21 cellular contexts compared by ENCODE assay signal in the genomic region with DNA sequence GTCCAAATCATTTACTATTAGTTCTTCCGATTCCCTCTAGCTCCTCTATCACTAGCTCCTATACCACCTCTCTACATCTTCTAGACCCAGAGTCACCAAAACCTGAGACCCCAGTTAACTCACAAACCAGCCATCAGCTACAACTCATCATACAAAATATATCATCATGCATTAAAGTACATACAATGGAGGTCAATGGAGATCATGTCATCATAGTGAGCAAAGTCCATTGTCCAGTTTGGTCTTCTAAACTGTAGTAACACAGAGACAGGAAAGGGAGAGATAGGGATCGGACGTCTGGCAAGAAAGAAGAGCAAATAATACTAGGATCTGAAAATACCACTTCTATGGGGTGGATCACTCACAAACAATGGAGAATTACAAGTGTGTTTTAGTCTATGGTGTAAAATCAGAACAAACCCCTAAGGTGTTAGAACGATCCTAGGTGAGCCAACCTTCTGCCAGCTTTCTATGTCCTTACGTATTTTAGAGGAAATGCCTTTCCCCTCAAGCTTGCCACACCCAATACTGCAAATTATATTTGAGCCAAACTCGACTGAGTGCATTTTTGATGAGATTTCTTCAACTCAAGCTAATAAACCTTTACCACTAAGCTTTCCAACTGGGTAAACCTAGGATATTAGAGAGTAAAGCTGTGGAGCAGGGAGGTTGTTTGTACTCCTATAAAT. TPM values are rescaled to one million over a fixed set of nuclear protein-coding genes. Genes with fewer than 3 reads are reported as not detected.
DNase-seq lines count a peak whose midpoint lies in the region; ATAC-seq, FAIRE-seq and TF ChIP-seq lines count a peak whose summit lies in the region.
"Had no signal": no experiment of that assay in that cellular context is flagged by ENCODE, and none has a peak within 500 bp of the region (broad histone marks: within the 10 kb centered on the region; RNA-seq: fewer than 3 reads in every experiment).

No MANE protein-coding gene starts in this region.

- no peak overlapping the region for H3K9ac ChIP-seq in HepG2 (ENCODE audit: insufficient read depth, low read depth, low read length)

- TF ChIP-seq EP300 in HepG2 (IDR thresholded peaks at IDR 0.05; ENCODE audit: low read depth in 2 of 2, low read length in 2 of 2) (no peak), HepG2 (CRISPR knock-in tag; IDR thresholded peaks at IDR 0.05; ENCODE audit: borderline replicate concordance) (no peak)

- peak overlapping the region; percentile 85 for H3K27ac Mint-ChIP-seq in dendritic cell treated with granulocyte-macrophage colony-stimulating factor and Interleukin-4, amounts not matched to agents 40 ng/mL and 50 ng/mL, for 4 days
- H3K27ac Mint-ChIP-seq in naive thymus-derived CD4-positive, alpha-beta T cell = peak overlapping the region in 7 of 9 donors; percentile 3 to 76 (median 16)
- H3K27ac Mint-ChIP-seq: endodermal cell, mesothelial cell of epicardium, nephron progenitor cell had no signal

- H3K4me3 ChIP-seq in HepG2 (replicated peaks in 1 of 3; ENCODE audit: insufficient read depth in 1 of 3, low read depth in 2 of 3, low read length in 3 of 3) (no peak overlapping the region), right lobe of liver (no peak overlapping the region), vagina (no peak overlapping the region), HAP-1 (no peak overlapping the region)
- no peak overlapping the region for H3K4me3 ChIP-seq in naive thymus-derived CD4-positive, alpha-beta T cell (ENCODE audit: low read length)
- H3K4me3 ChIP-seq: thoracic aorta had no signal

- no peaks in the 10 kb centered on the region for H3K27me3 Mint-ChIP-seq in dendritic cell treated with granulocyte-macrophage colony-stimulating factor and Interleukin-4, amounts not matched to agents 40 ng/mL and 50 ng/mL, for 4 days
- H3K27me3 Mint-ChIP-seq in naive thymus-derived CD4-positive, alpha-beta T cell = no peaks in the 10 kb centered on the region

- no peaks in the 10 kb centered on the region; a peak in 1 of 5 replicates for H3K27me3 ChIP-seq in HepG2 (ENCODE audit: control insufficient read depth in 1 of 2, insufficient read depth in 2 of 2, low read length in 2 of 2)
- H3K27me3 ChIP-seq in right lobe of liver = no peaks in the 10 kb centered on the region
- no peaks in the 10 kb centered on the region for H3K27me3 ChIP-seq in naive thymus-derived CD4-positive, alpha-beta T cell (ENCODE audit: control insufficient read depth in 2 of 2, insufficient read depth in 2 of 2, low read length in 2 of 2)
- no peaks in the 10 kb centered on the region for H3K27me3 ChIP-seq in vagina
- H3K27me3 ChIP-seq in HAP-1 (ENCODE audit: low read depth) = no peaks in the 10 kb centered on the region

- H3K4me1 ChIP-seq in HepG2 (ENCODE audit: insufficient read depth, low read length) = peaks cover 48% of the 10 kb centered on the region
- peaks cover 0 to 33% (median 14%) of the 10 kb centered on the region in 4 donors for H3K4me1 ChIP-seq in right lobe of liver
- peaks cover 19 to 43% of the 10 kb centered on the region in 2 donors for H3K4me1 ChIP-seq in naive thymus-derived CD4-positive, alpha-beta T cell (ENCODE audit: control insufficient read depth in 2 of 2, insufficient read depth in 2 of 2, low read length in 2 of 2)
- peaks cover 72% of the 10 kb centered on the region for H3K4me1 ChIP-seq in vagina
- H3K4me1 ChIP-seq in HAP-1 = peaks cover 4% of the 10 kb centered on the region; the same call in 1 of the 2 replicates

- H3K4me3 Mint-ChIP-seq in dendritic cell treated with granulocyte-macrophage colony-stimulating factor and Interleukin-4, amounts not matched to agents 40 ng/mL and 50 ng/mL, for 4 days = peak overlapping the region; percentile 5
- peak overlapping the region in 4 of 10 donors; percentile 1 to 48 (median 14) for H3K4me3 Mint-ChIP-seq in naive thymus-derived CD4-positive, alpha-beta T cell
- H3K4me3 Mint-ChIP-seq: CD8-positive, alpha-beta T cell; endodermal cell; mesothelial cell of epicardium; nephron progenitor cell had no signal

- H3K4me1 Mint-ChIP-seq in dendritic cell treated with granulocyte-macrophage colony-stimulating factor and Interleukin-4, amounts not matched to agents 40 ng/mL and 50 ng/mL, for 4 days (ENCODE audit: low read depth) = peaks cover 64% of the 10 kb centered on the region
- H3K4me1 Mint-ChIP-seq in naive thymus-derived CD4-positive, alpha-beta T cell = peaks cover 33 to 71% (median 68%) of the 10 kb centered on the region in 7 donors

- H2AFZ ChIP-seq in HepG2 (ENCODE audit: low read length) = no peak overlapping the region

- H4K20me1 ChIP-seq in HepG2 (ENCODE audit: insufficient read depth, low read length) = peaks cover 7% of the 10 kb centered on the region

- FAIRE-seq in HepG2 (lab: Jason Lieb, UNC) = no peak
- FAIRE-seq: astrocyte, kidney, TTC549 had no signal

- TF ChIP-seq CTCF in HepG2 (CRISPR knock-in tag; IDR thresholded peaks at IDR 0.05) = no peak
- no peak for TF ChIP-seq CTCF in right lobe of liver (IDR thresholded peaks at IDR 0.05)
- TF ChIP-seq CTCF in vagina (IDR thresholded peaks at IDR 0.05) = no peak

- no peak for ATAC-seq in HepG2
- ATAC-seq in right lobe of liver = no peak
- ATAC-seq in naive thymus-derived CD4-positive, alpha-beta T cell = no peak
- ATAC-seq in GM18511 (IDR thresholded peaks at IDR 0.05; ENCODE audit: unreplicated experiment) = no peak
- ATAC-seq: CD8-positive, alpha-beta T cell had no signal

- BruUV-seq in HepG2 (replicated peaks; lab: Mats Ljungman, UMichigan) = no TSS peak

- H3K9me3 Mint-ChIP-seq in dendritic cell treated with granulocyte-macrophage colony-stimulating factor and Interleukin-4, amounts not matched to agents 40 ng/mL and 50 ng/mL, for 4 days = no peaks in the 10 kb centered on the region
- peaks cover 0 to 2% (median 0%) of the 10 kb centered on the region in 11 donors for H3K9me3 Mint-ChIP-seq in naive thymus-derived CD4-positive, alpha-beta T cell
- H3K9me3 Mint-ChIP-seq: CD8-positive, alpha-beta T cell; endodermal cell; mesothelial cell of epicardium; nephron progenitor cell had no signal

- no peak for TF ChIP-seq POLR2A in HepG2 (IDR thresholded peaks at IDR 0.05; ENCODE audit: insufficient read depth in 1 of 2, low read depth in 2 of 2, low read length in 2 of 2)
- TF ChIP-seq POLR2A in right lobe of liver (IDR thresholded peaks at IDR 0.05) = no peak
- no peak for TF ChIP-seq POLR2A in vagina (IDR thresholded peaks at IDR 0.05)

- no peak for TF ChIP-seq RAD21 in HepG2 (CRISPR knock-in tag; IDR thresholded peaks at IDR 0.05)

- CTCF ChIA-PET in HepG2 (lab: Yijun Ruan, JAX; ENCODE audit: low intra/inter-chr PET ratio, low total read pairs) = no interaction called here
- CTCF ChIA-PET in naive thymus-derived CD4-positive, alpha-beta T cell (lab: Charles Lee) = interaction anchor here (1.0 kb wide), 1 partner anchor 53 kb away, joined by 4 read pairs; a partner anchor contains a TSS

- peaks cover 61% of the 10 kb centered on the region for H3K79me2 ChIP-seq in HepG2 (ENCODE audit: insufficient read depth, low read length)

- intact Hi-C loops in HepG2 (cut with micrococcal nuclease; ENCODE audit: unreplicated experiment) (loop anchor here (10.0 kb wide), 1 partner anchor 69 kb away; a partner anchor contains a TSS), right lobe of liver (cut with DNase I) (no loop called here), vagina (cut with DNase I) (no loop called here)
- intact Hi-C loops in dendritic cell treated with granulocyte-macrophage colony-stimulating factor and Interleukin-4, amounts not matched to agents 40 ng/mL and 50 ng/mL, for 4 days (cut with micrococcal nuclease) = no loop called here
- intact Hi-C loops in naive thymus-derived CD4-positive, alpha-beta T cell (cut with micrococcal nuclease) = loop anchor here in 1 of 2 donors (10.0 kb wide), 2 partner anchors 189 to 1799 kb away; a partner anchor contains a TSS

- H3K27ac ChIP-seq in HepG2 (ENCODE audit: extremely low read length, insufficient read depth, low read length) (no peak overlapping the region), right lobe of liver (peak overlapping the region in 1 of 3 donors; percentile 17), vagina (peak overlapping the region; percentile 30)
- no peak overlapping the region for H3K27ac ChIP-seq in naive thymus-derived CD4-positive, alpha-beta T cell (ENCODE audit: low read depth, low read length)
- H3K27ac ChIP-seq: thoracic aorta had no signal

- 76% methylated on average over 6 of the region's 6 CpGs for WGBS in HepG2 (ENCODE audit: low lambda C conversion rate)
- WGBS in right lobe of liver (ENCODE audit: insufficient coverage, low coverage, low lambda C conversion rate, missing lambda C conversion rate) = 44% methylated on average over 6 of the region's 6 CpGs

- H3K4me2 ChIP-seq in HepG2 (ENCODE audit: low read depth, low read length) = no peak overlapping the region

- no peaks in the 10 kb centered on the region for H3K9me3 ChIP-seq in HepG2 (ENCODE audit: low read length)
- no peaks in the 10 kb centered on the region for H3K9me3 ChIP-seq in right lobe of liver
- no peaks in the 10 kb centered on the region for H3K9me3 ChIP-seq in naive thymus-derived CD4-positive, alpha-beta T cell (ENCODE audit: control insufficient read depth in 2 of 3, low read length in 3 of 3)
- H3K9me3 ChIP-seq in vagina = no peaks in the 10 kb centered on the region
- no peaks in the 10 kb centered on the region for H3K9me3 ChIP-seq in HAP-1
- H3K9me3 ChIP-seq: thoracic aorta had no signal

- POLR2A ChIA-PET in HepG2 (lab: Yijun Ruan, JAX) = interaction anchor here (1.1 to 1.5 kb wide), 2 partner anchors 27 to 145 kb away, joined by 3 to 4 read pairs; a partner anchor contains a TSS
- POLR2A ChIA-PET in naive thymus-derived CD4-positive, alpha-beta T cell (lab: Charles Lee) = interaction anchor here (0.6 to 1.3 kb wide), 7 partner anchors 9 to 1123 kb away, joined by 3 to 6 read pairs (median 4); a partner anchor contains a TSS

- no peak for DNase-seq in HepG2 (ENCODE audit: low spot score)
- no peak for DNase-seq in right lobe of liver
- no peak for DNase-seq in naive thymus-derived CD4-positive, alpha-beta T cell
- no peak for DNase-seq in vagina (ENCODE audit: extremely low spot score in 2 of 2)
- DNase-seq in HAP-1 (ENCODE audit: low spot score in 2 of 2) = no peak
- DNase-seq in epidermal melanocyte (ENCODE audit: insufficient read length, low spot score) = no peak
- DNase-seq: activated CD4-positive, alpha-beta T cell treated with anti-CD3 and anti-CD28 coated beads for 4 hours; CD8-positive, alpha-beta T cell; DMS79 treated with DMSO at 0.1 percent for 48 hours; endodermal cell; hypothalamus; kidney; NCI-H1930; nephron progenitor cell; stimulated activated CD4-positive, alpha-beta T cell treated with anti-CD3 and anti-CD28 coated beads, Interleukin-15, amount 100 ng/mL, for 24 hours had no signal

- peaks cover 6 to 18% of the 10 kb centered on the region in 2 experiments for H3K36me3 ChIP-seq in HepG2 (replicated peaks in 1 of 2; ENCODE audit: control insufficient read depth in 1 of 2, insufficient read depth in 2 of 2, low read length in 2 of 2)
- H3K36me3 ChIP-seq in right lobe of liver = peaks cover 0 to 14% (median 2%) of the 10 kb centered on the region in 4 donors
- peaks cover 0 to 25% (median 0%) of the 10 kb centered on the region in 3 experiments for H3K36me3 ChIP-seq in naive thymus-derived CD4-positive, alpha-beta T cell (ENCODE audit: control insufficient read depth in 2 of 3, insufficient read depth in 3 of 3, low read length in 3 of 3)
- H3K36me3 ChIP-seq in vagina = peaks cover 0 to 18% of the 10 kb centered on the region in 2 donors
- H3K36me3 ChIP-seq in HAP-1 (replicated peaks) = peaks cover 20% of the 10 kb centered on the region

- H3K36me3 Mint-ChIP-seq in dendritic cell treated with granulocyte-macrophage colony-stimulating factor and Interleukin-4, amounts not matched to agents 40 ng/mL and 50 ng/mL, for 4 days (ENCODE audit: low read depth) = peaks cover 54% of the 10 kb centered on the region
- peaks cover 0 to 4% (median 3%) of the 10 kb centered on the region in 5 donors for H3K36me3 Mint-ChIP-seq in naive thymus-derived CD4-positive, alpha-beta T cell

- in situ Hi-C loops in HepG2 (cut with HindIII; ENCODE audit: extremely low pct_ligation_motif_present, low pct_unique_long_range_greater_than_20kb) = no loop called here
- in situ Hi-C loops in HAP-1 (cut with MboI; ENCODE audit: low sequenced_read_pairs) = no loop called here

RNA-seq across cellular contexts. Expression of a gene that starts 3.9 kb away (rescaled TPM):
- total RNA-seq in HepG2 (2016; rRNA removed; fragmentation: Illumina TruSeq; extraction: Trizol) = 55.7 and 60.0 TPM in 2 replicates
- total RNA-seq in HepG2 (2016; cell fraction: cytosol; rRNA removed; fragmentation: Illumina TruSeq; extraction: Trizol; ENCODE audit: low read depth) = 116 and 119 TPM in 2 replicates
- total RNA-seq in HepG2 (2016; cell fraction: insoluble cytoplasmic fraction; rRNA removed; fragmentation: Illumina TruSeq; extraction: Trizol) = 55.1 and 57.7 TPM in 2 replicates
- 200 TPM in 2 replicates for total RNA-seq in HepG2 (2016; cell fraction: membrane; rRNA removed; fragmentation: Illumina TruSeq; extraction: Trizol)
- total RNA-seq in HepG2 (2016; cell fraction: nucleus; rRNA removed; fragmentation: Illumina TruSeq; extraction: Trizol) = 26.3 and 33.3 TPM in 2 replicates
- polyA plus RNA-seq in HepG2 (2011; rRNA removed) = 124 and 141 TPM in 2 replicates
- polyA plus RNA-seq in HepG2 (2011; cell fraction: cytosol; rRNA removed) = 127 and 156 TPM in 2 replicates
- polyA plus RNA-seq in HepG2 (2011; cell fraction: nucleus; rRNA removed) = 50.3 and 53.5 TPM in 2 replicates
- polyA plus RNA-seq in HepG2 (2012) = 65.7 and 73.9 TPM in 2 replicates
- polyA plus RNA-seq in HepG2 (2016; cell fraction: cytosol; fragmentation: Illumina TruSeq; extraction: Trizol; ENCODE audit: low read depth) = 178 and 186 TPM in 2 replicates
- 75.5 and 80.9 TPM in 2 replicates for polyA plus RNA-seq in HepG2 (2016; cell fraction: insoluble cytoplasmic fraction; fragmentation: Illumina TruSeq; extraction: Trizol; ENCODE audit: low read depth)
- 224 and 225 TPM in 2 replicates for polyA plus RNA-seq in HepG2 (2016; cell fraction: membrane; fragmentation: Illumina TruSeq; extraction: Trizol; ENCODE audit: low read depth)
- 58.1 and 58.4 TPM in 2 replicates for polyA plus RNA-seq in HepG2 (2016; cell fraction: nucleus; fragmentation: Illumina TruSeq; extraction: Trizol; ENCODE audit: insufficient read depth, low read depth)
- polyA minus RNA-seq in HepG2 (2011; rRNA and poly(A)+ RNA removed; ENCODE audit: low replicate concordance) = 194 and 401 TPM in 2 replicates
- polyA minus RNA-seq in HepG2 (2011; cell fraction: cytosol; rRNA and poly(A)+ RNA removed) = 65.3 and 71.4 TPM in 2 replicates
- polyA minus RNA-seq in HepG2 (2011; cell fraction: nucleus; rRNA and poly(A)+ RNA removed) = 39.9 and 41.4 TPM in 2 replicates
- 10 to 100 TPM; 49.3 to 88.3 (median 61.1) TPM for total RNA-seq in right lobe of liver
- total RNA-seq in naive thymus-derived CD4-positive, alpha-beta T cell = 10 to 100 TPM; 51.9 to 84.5 (median 69.6) TPM
- polyA plus RNA-seq in naive thymus-derived CD4-positive, alpha-beta T cell = 10 to 100 TPM; 56.8 to 93.8 TPM
- total RNA-seq in vagina = 84.0 TPM

RNA-seq across cellular contexts. Expression of a gene that starts 12.9 kb away (rescaled TPM):
- 7.9 and 18.9 TPM in 2 replicates for total RNA-seq in HepG2 (2016; rRNA removed; fragmentation: Illumina TruSeq; extraction: Trizol)
- 5.7 and 6.4 TPM in 2 replicates for total RNA-seq in HepG2 (2016; cell fraction: cytosol; rRNA removed; fragmentation: Illumina TruSeq; extraction: Trizol; ENCODE audit: low read depth)
- total RNA-seq in HepG2 (2016; cell fraction: insoluble cytoplasmic fraction; rRNA removed; fragmentation: Illumina TruSeq; extraction: Trizol) = 7.2 and 19.9 TPM in 2 replicates
- 6.6 and 8.2 TPM in 2 replicates for total RNA-seq in HepG2 (2016; cell fraction: membrane; rRNA removed; fragmentation: Illumina TruSeq; extraction: Trizol)
- 19.1 and 22.2 TPM in 2 replicates for total RNA-seq in HepG2 (2016; cell fraction: nucleus; rRNA removed; fragmentation: Illumina TruSeq; extraction: Trizol)
- 18.7 and 21.4 TPM in 2 replicates for polyA plus RNA-seq in HepG2 (2011; rRNA removed)
- 16.6 and 18.4 TPM in 2 replicates for polyA plus RNA-seq in HepG2 (2011; cell fraction: cytosol; rRNA removed)
- polyA plus RNA-seq in HepG2 (2011; cell fraction: nucleus; rRNA removed) = 25.5 and 32.4 TPM in 2 replicates
- polyA plus RNA-seq in HepG2 (2012) = 19.2 and 20.3 TPM in 2 replicates
- 4.6 and 5.2 TPM in 2 replicates for polyA plus RNA-seq in HepG2 (2016; cell fraction: cytosol; fragmentation: Illumina TruSeq; extraction: Trizol; ENCODE audit: low read depth)
- 7.2 and 8.0 TPM in 2 replicates for polyA plus RNA-seq in HepG2 (2016; cell fraction: insoluble cytoplasmic fraction; fragmentation: Illumina TruSeq; extraction: Trizol; ENCODE audit: low read depth)
- polyA plus RNA-seq in HepG2 (2016; cell fraction: membrane; fragmentation: Illumina TruSeq; extraction: Trizol; ENCODE audit: low read depth) = 5.6 and 6.0 TPM in 2 replicates
- polyA plus RNA-seq in HepG2 (2016; cell fraction: nucleus; fragmentation: Illumina TruSeq; extraction: Trizol; ENCODE audit: insufficient read depth, low read depth) = 28.5 and 33.9 TPM in 2 replicates
- polyA minus RNA-seq in HepG2 (2011; rRNA and poly(A)+ RNA removed; ENCODE audit: low replicate concordance) = 28.9 and 38.2 TPM in 2 replicates
- polyA minus RNA-seq in HepG2 (2011; cell fraction: cytosol; rRNA and poly(A)+ RNA removed) = 6.5 and 12.1 TPM in 2 replicates
- 21.4 and 21.9 TPM in 2 replicates for polyA minus RNA-seq in HepG2 (2011; cell fraction: nucleus; rRNA and poly(A)+ RNA removed)
- total RNA-seq in right lobe of liver = 10 to 100 TPM; 29.6 to 42.7 (median 36.4) TPM
- total RNA-seq in naive thymus-derived CD4-positive, alpha-beta T cell = 10 to 100 TPM; 22.8 to 50.2 (median 48.0) TPM
- 10 to 100 TPM; 63.1 to 71.3 TPM for polyA plus RNA-seq in naive thymus-derived CD4-positive, alpha-beta T cell
- 61.4 TPM for total RNA-seq in vagina

RNA-seq across cellular contexts. Expression of a gene that starts 27.2 kb away (rescaled TPM):
- total RNA-seq in HepG2 (2016; rRNA removed; fragmentation: Illumina TruSeq; extraction: Trizol) = 25.2 and 34.2 TPM in 2 replicates
- total RNA-seq in HepG2 (2016; cell fraction: cytosol; rRNA removed; fragmentation: Illumina TruSeq; extraction: Trizol; ENCODE audit: low read depth) = 7.3 and 7.9 TPM in 2 replicates
- 26.4 and 33.3 TPM in 2 replicates for total RNA-seq in HepG2 (2016; cell fraction: insoluble cytoplasmic fraction; rRNA removed; fragmentation: Illumina TruSeq; extraction: Trizol)
- 21.4 and 23.3 TPM in 2 replicates for total RNA-seq in HepG2 (2016; cell fraction: membrane; rRNA removed; fragmentation: Illumina TruSeq; extraction: Trizol)
- total RNA-seq in HepG2 (2016; cell fraction: nucleus; rRNA removed; fragmentation: Illumina TruSeq; extraction: Trizol) = 17.6 and 18.9 TPM in 2 replicates
- 18.4 and 19.2 TPM in 2 replicates for polyA plus RNA-seq in HepG2 (2011; rRNA removed)
- 10.6 and 14.8 TPM in 2 replicates for polyA plus RNA-seq in HepG2 (2011; cell fraction: cytosol; rRNA removed)
- 15.6 and 19.5 TPM in 2 replicates for polyA plus RNA-seq in HepG2 (2011; cell fraction: nucleus; rRNA removed)
- polyA plus RNA-seq in HepG2 (2012) = 11.2 and 13.3 TPM in 2 replicates
- polyA plus RNA-seq in HepG2 (2016; cell fraction: cytosol; fragmentation: Illumina TruSeq; extraction: Trizol; ENCODE audit: low read depth) = 6.3 and 7.2 TPM in 2 replicates
- 24.9 and 26.5 TPM in 2 replicates for polyA plus RNA-seq in HepG2 (2016; cell fraction: insoluble cytoplasmic fraction; fragmentation: Illumina TruSeq; extraction: Trizol; ENCODE audit: low read depth)
- polyA plus RNA-seq in HepG2 (2016; cell fraction: membrane; fragmentation: Illumina TruSeq; extraction: Trizol; ENCODE audit: low read depth) = 13.6 and 14.2 TPM in 2 replicates
- 23.9 and 24.7 TPM in 2 replicates for polyA plus RNA-seq in HepG2 (2016; cell fraction: nucleus; fragmentation: Illumina TruSeq; extraction: Trizol; ENCODE audit: insufficient read depth, low read depth)
- 20.4 and 27.5 TPM in 2 replicates for polyA minus RNA-seq in HepG2 (2011; rRNA and poly(A)+ RNA removed; ENCODE audit: low replicate concordance)
- polyA minus RNA-seq in HepG2 (2011; cell fraction: cytosol; rRNA and poly(A)+ RNA removed) = 10.0 and 11.4 TPM in 2 replicates
- polyA minus RNA-seq in HepG2 (2011; cell fraction: nucleus; rRNA and poly(A)+ RNA removed) = 17.6 and 26.7 TPM in 2 replicates
- total RNA-seq in right lobe of liver = 10 to 100 TPM; 10.7 to 13.0 (median 12.3) TPM
- total RNA-seq in naive thymus-derived CD4-positive, alpha-beta T cell = 10 to 100 TPM; 15.6 to 28.0 (median 24.5) TPM
- polyA plus RNA-seq in naive thymus-derived CD4-positive, alpha-beta T cell = 10 to 100 TPM; 12.1 to 18.3 TPM
- 19.6 TPM for total RNA-seq in vagina

RNA-seq across cellular contexts. Expression of a gene that starts 53.0 kb away (rescaled TPM):
- 82.0 and 85.4 TPM in 2 replicates for total RNA-seq in HepG2 (2016; rRNA removed; fragmentation: Illumina TruSeq; extraction: Trizol)
- 117 and 147 TPM in 2 replicates for total RNA-seq in HepG2 (2016; cell fraction: cytosol; rRNA removed; fragmentation: Illumina TruSeq; extraction: Trizol; ENCODE audit: low read depth)
- 82.0 and 82.7 TPM in 2 replicates for total RNA-seq in HepG2 (2016; cell fraction: insoluble cytoplasmic fraction; rRNA removed; fragmentation: Illumina TruSeq; extraction: Trizol)
- 214 and 215 TPM in 2 replicates for total RNA-seq in HepG2 (2016; cell fraction: membrane; rRNA removed; fragmentation: Illumina TruSeq; extraction: Trizol)
- total RNA-seq in HepG2 (2016; cell fraction: nucleus; rRNA removed; fragmentation: Illumina TruSeq; extraction: Trizol) = 59.5 and 61.7 TPM in 2 replicates
- polyA plus RNA-seq in HepG2 (2011; rRNA removed) = 56.2 and 59.7 TPM in 2 replicates
- polyA plus RNA-seq in HepG2 (2011; cell fraction: cytosol; rRNA removed) = 65.4 and 69.6 TPM in 2 replicates
- 86.6 and 92.4 TPM in 2 replicates for polyA plus RNA-seq in HepG2 (2011; cell fraction: nucleus; rRNA removed)
- 28.1 and 30.6 TPM in 2 replicates for polyA plus RNA-seq in HepG2 (2012)
- polyA plus RNA-seq in HepG2 (2016; cell fraction: cytosol; fragmentation: Illumina TruSeq; extraction: Trizol; ENCODE audit: low read depth) = 140 and 156 TPM in 2 replicates
- polyA plus RNA-seq in HepG2 (2016; cell fraction: insoluble cytoplasmic fraction; fragmentation: Illumina TruSeq; extraction: Trizol; ENCODE audit: low read depth) = 69.4 and 76.0 TPM in 2 replicates
- polyA plus RNA-seq in HepG2 (2016; cell fraction: membrane; fragmentation: Illumina TruSeq; extraction: Trizol; ENCODE audit: low read depth) = 186 and 191 TPM in 2 replicates
- 82.0 and 83.2 TPM in 2 replicates for polyA plus RNA-seq in HepG2 (2016; cell fraction: nucleus; fragmentation: Illumina TruSeq; extraction: Trizol; ENCODE audit: insufficient read depth, low read depth)
- 142 and 277 TPM in 2 replicates for polyA minus RNA-seq in HepG2 (2011; rRNA and poly(A)+ RNA removed; ENCODE audit: low replicate concordance)
- polyA minus RNA-seq in HepG2 (2011; cell fraction: cytosol; rRNA and poly(A)+ RNA removed) = 22.9 and 28.1 TPM in 2 replicates
- 96.7 and 106 TPM in 2 replicates for polyA minus RNA-seq in HepG2 (2011; cell fraction: nucleus; rRNA and poly(A)+ RNA removed)
- 10 to 100 TPM; 21.4 to 38.1 (median 31.0) TPM for total RNA-seq in right lobe of liver
- total RNA-seq in naive thymus-derived CD4-positive, alpha-beta T cell = 100 to 1,000 TPM in 2 of 5 experiments, 10 to 100 TPM in 3; 61.4 to 134 (median 77.0) TPM
- 10 to 100 TPM; 42.5 to 56.0 TPM for polyA plus RNA-seq in naive thymus-derived CD4-positive, alpha-beta T cell
- 73.2 TPM for total RNA-seq in vagina
